20 cellular contexts compared by ENCODE assay signal in genomic region chr12:128365032-128365431, GRCh38.
"Had no signal": no experiment of that assay in that cellular context is flagged by ENCODE, and none has a peak within 500 bp of the region (broad histone marks: within the 10 kb centered on the region; RNA-seq: fewer than 3 reads in every experiment).

No MANE protein-coding gene starts in this region.

- H3K9me3 ChIP-seq: body of pancreas, colonic mucosa, prostate gland, sigmoid colon, tibial artery, uterus had no signal

- H3K9me3 Mint-ChIP-seq: activated CD4-positive, alpha-beta T cell treated with anti-CD3 and anti-CD28 coated beads, Interleukin-2, amount 10 ng/mL, durations not matched to agents 7 days and 5 days; stimulated activated memory B cell treated with anti-CD40 and anti-IgM and Interleukin-4, amounts not matched to agents 10 μg/mL and 1 μg/mL and 100 μg/mL, for 72 hours; T-helper 2 cell treated with Interferon-gamma antibody and Interleukin-4, amounts not matched to agents 5 μg/mL and 100 μg/mL, for 36 hours had no signal

- H3K36me3 ChIP-seq: colonic mucosa, prostate gland, sigmoid colon, tibial artery, uterus had no signal

- DNase-seq: activated CD4-positive, alpha-beta T cell treated with anti-CD3 and anti-CD28 coated beads, Interleukin-2, amount 10 ng/mL, durations not matched to agents 7 days and 5 days; activated CD4-positive, CD25-positive, alpha-beta regulatory T cell; activated CD8-positive, alpha-beta memory T cell treated with anti-CD3 and anti-CD28 coated beads for 24 hours; activated gamma-delta T cell treated with Interleukin-2 at 50 U/mL for 16 hours; body of pancreas; central memory CD4-positive, alpha-beta T cell; colonic mucosa; effector CD4-positive, alpha-beta T cell; foreskin keratinocyte; naive B cell; sigmoid colon; stimulated activated CD4-positive, alpha-beta T cell treated with anti-CD3 and anti-CD28 coated beads, Interleukin-12 subunit alpha, Interleukin-12 subunit beta, amount 100 ng/mL, for 4 hours; stimulated activated CD4-positive, alpha-beta T cell treated with anti-CD3 and anti-CD28 coated beads, Interleukin-2, amount 100 ng/mL, for 24 hours; tibial artery; uterus had no signal

- H3K4me1 Mint-ChIP-seq: activated CD4-positive, alpha-beta T cell treated with anti-CD3 and anti-CD28 coated beads, Interleukin-2, amount 10 ng/mL, durations not matched to agents 7 days and 5 days had no signal

- H3K4me3 ChIP-seq: body of pancreas, colonic mucosa, lung had no signal

- H3K36me3 Mint-ChIP-seq: activated naive CD8-positive, alpha-beta T cell; naive B cell; stimulated activated memory B cell treated with anti-CD40 and anti-IgM and Interleukin-4, amounts not matched to agents 10 μg/mL and 1 μg/mL and 100 μg/mL, for 72 hours had no signal

- H3K27me3 ChIP-seq: body of pancreas, colonic mucosa, foreskin keratinocyte, uterus had no signal

- H3K4me3 Mint-ChIP-seq: activated CD4-positive, alpha-beta T cell treated with anti-CD3 and anti-CD28 coated beads, Interleukin-2, amount 10 ng/mL, durations not matched to agents 7 days and 5 days; activated naive CD8-positive, alpha-beta T cell; naive B cell; stimulated activated memory B cell treated with anti-CD40 and anti-IgM and Interleukin-4, amounts not matched to agents 10 μg/mL and 1 μg/mL and 100 μg/mL, for 72 hours; T-helper 2 cell treated with Interferon-gamma antibody and Interleukin-4, amounts not matched to agents 5 μg/mL and 100 μg/mL, for 36 hours had no signal

- H3K4me1 ChIP-seq: colonic mucosa, foreskin keratinocyte, prostate gland, uterus had no signal

- H3K27ac Mint-ChIP-seq: activated CD4-positive, alpha-beta T cell treated with anti-CD3 and anti-CD28 coated beads, Interleukin-2, amount 10 ng/mL, durations not matched to agents 7 days and 5 days; activated naive CD8-positive, alpha-beta T cell; naive B cell; stimulated activated memory B cell treated with anti-CD40 and anti-IgM and Interleukin-4, amounts not matched to agents 10 μg/mL and 1 μg/mL and 100 μg/mL, for 72 hours; T-helper 2 cell treated with Interferon-gamma antibody and Interleukin-4, amounts not matched to agents 5 μg/mL and 100 μg/mL, for 36 hours had no signal

- ATAC-seq: foreskin keratinocyte; stimulated activated memory B cell treated with anti-CD40 and anti-IgM and Interleukin-4, amounts not matched to agents 10 μg/mL and 1 μg/mL and 100 μg/mL, for 72 hours had no signal

- H3K27ac ChIP-seq: body of pancreas, colonic mucosa, foreskin keratinocyte, prostate gland, sigmoid colon, tibial artery had no signal
